22 cellular contexts compared by ENCODE assay signal in the genomic region with DNA sequence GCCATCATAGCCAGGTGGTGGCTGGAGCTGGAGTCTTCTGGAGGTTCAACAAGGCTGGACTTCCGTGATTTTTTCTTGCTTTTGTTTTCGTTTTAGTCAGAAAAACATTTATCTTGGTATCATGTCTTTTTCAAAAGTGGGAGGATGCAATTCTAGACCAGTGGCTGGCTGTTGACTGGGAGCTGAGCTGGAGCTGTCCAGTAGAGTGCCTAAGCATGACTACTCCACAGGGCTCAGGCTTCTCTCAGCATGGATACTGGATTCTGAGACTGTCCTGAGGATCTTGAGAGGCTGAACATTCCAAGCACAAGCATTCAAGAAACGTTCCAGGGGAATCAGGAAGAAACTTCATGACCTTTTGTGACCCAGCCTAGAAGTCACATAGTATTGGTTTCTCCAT.
A peak's percentile ranks its signal among the peaks of the same experiment; 100 is the strongest.
DNase-seq lines count a peak whose midpoint lies in the region; ATAC-seq and TF ChIP-seq lines count a peak whose summit lies in the region.
"Had no signal": no experiment of that assay in that cellular context is flagged by ENCODE, and none has a peak within 500 bp of the region (broad histone marks: within the 10 kb centered on the region; RNA-seq: fewer than 3 reads in every experiment).

No MANE protein-coding gene starts in this region.

- ATAC-seq in gastroesophageal sphincter: peak; percentile 28

- no peak overlapping the region for H3K9ac ChIP-seq in stomach smooth muscle (ENCODE audit: low read length in 2 of 2)

- peaks cover 3 to 15% (median 4%) of the 10 kb centered on the region in 3 donors for H3K4me1 ChIP-seq in gastroesophageal sphincter
- peaks cover 9% of the 10 kb centered on the region for H3K4me1 ChIP-seq in stomach smooth muscle (ENCODE audit: control insufficient read depth, insufficient read depth, low read length)
- H3K4me1 ChIP-seq: BE2C, HAP-1 had no signal

- no peak for TF ChIP-seq CTCF in gastroesophageal sphincter (IDR thresholded peaks at IDR 0.05)

- peak overlapping the region in 1 of 4 donors; percentile 39 for H3K27ac ChIP-seq in gastroesophageal sphincter
- H3K27ac ChIP-seq in stomach smooth muscle (ENCODE audit: low read length): peak overlapping the region; percentile 37
- H3K27ac ChIP-seq: 22Rv1, PC-9, RWPE1, SK-N-MC had no signal

- peak; percentile 67 for DNase-seq in DMS53 (lab: John Stamatoyannopoulos, UW)
- no peak for DNase-seq in DMS53 treated with DMSO at 0.1 percent for 48 hours (lab: John Stamatoyannopoulos, UW; ENCODE audit: unreplicated experiment)
- peak; percentile 24 for DNase-seq in RPMI8226
- DNase-seq in stimulated activated CD4-positive, alpha-beta T cell treated with anti-CD3 and anti-CD28 coated beads, Interleukin-2, amount 100 ng/mL, for 48 hours: no peak
- DNase-seq in ureter (ENCODE audit: low spot score): no peak
- no peak for DNase-seq in NCI-H1092 treated with DMSO at 0.1 percent for 48 hours (lab: John Stamatoyannopoulos, UW)
- DNase-seq: BE2C; Calu3; GOT3; HFFc6; KBM-7; MV-4-11; NCI-H524 treated with DMSO at 0.1 percent for 48 hours; NK-92 treated with Interleukin-12 subunit alpha and Interleukin-12 subunit beta, amount 100 ng/mL, for 24 hours; PC-9; SHP77 treated with DMSO at 0.1 percent for 48 hours had no signal

- H3K36me3 ChIP-seq in gastroesophageal sphincter (no peaks in the 10 kb centered on the region), stomach smooth muscle (ENCODE audit: control insufficient read depth in 2 of 2, insufficient read depth in 2 of 2, low read length in 2 of 2) (no peaks in the 10 kb centered on the region)
- H3K36me3 ChIP-seq: BE2C, HAP-1 had no signal

- H3K27me3 ChIP-seq in gastroesophageal sphincter: no peaks in the 10 kb centered on the region
- H3K27me3 ChIP-seq in stomach smooth muscle (ENCODE audit: control insufficient read depth in 1 of 2, insufficient read depth in 2 of 2, low read length in 2 of 2): peaks cover 0 to 11% of the 10 kb centered on the region in 2 donors
- H3K27me3 ChIP-seq: BE2C had no signal

- no peak for TF ChIP-seq EP300 in gastroesophageal sphincter (IDR thresholded peaks at IDR 0.05)

- no peaks in the 10 kb centered on the region for H3K9me3 ChIP-seq in gastroesophageal sphincter
- H3K9me3 ChIP-seq in stomach smooth muscle (ENCODE audit: control insufficient read depth in 2 of 2, low read length in 2 of 2): no peaks in the 10 kb centered on the region
- H3K9me3 ChIP-seq: BE2C, HAP-1 had no signal

- TF ChIP-seq POLR2A in gastroesophageal sphincter (IDR thresholded peaks at IDR 0.05): no peak

- H3K4me3 ChIP-seq in gastroesophageal sphincter: no peak overlapping the region
- no peak overlapping the region for H3K4me3 ChIP-seq in stomach smooth muscle (ENCODE audit: low read length in 2 of 2)
- H3K4me3 ChIP-seq: HAP-1, PC-9, SK-N-MC had no signal

- 0 to 42% methylated on average over 1 to 3 of the region's 3 CpGs for WGBS in gastroesophageal sphincter (ENCODE audit: low coverage in 1 of 2), 2 donors

Comparison
In these comparisons a context has a peak if more than half of its experiments do, and no peak if none do; other contexts are left out.
1. DNase-seq: peak in DMS53 (single experiment) and RPMI8226 (single experiment); none in DMS53 treated with DMSO at 0.1 percent for 48 hours (single experiment), stimulated activated CD4-positive, alpha-beta T cell treated with anti-CD3 and anti-CD28 coated beads, Interleukin-2, amount 100 ng/mL, for 48 hours (0 of 2), ureter (single experiment) and NCI-H1092 treated with DMSO at 0.1 percent for 48 hours (single experiment).